Comparison of ENCODE assay signal across 17 cellular contexts in the genomic region with DNA sequence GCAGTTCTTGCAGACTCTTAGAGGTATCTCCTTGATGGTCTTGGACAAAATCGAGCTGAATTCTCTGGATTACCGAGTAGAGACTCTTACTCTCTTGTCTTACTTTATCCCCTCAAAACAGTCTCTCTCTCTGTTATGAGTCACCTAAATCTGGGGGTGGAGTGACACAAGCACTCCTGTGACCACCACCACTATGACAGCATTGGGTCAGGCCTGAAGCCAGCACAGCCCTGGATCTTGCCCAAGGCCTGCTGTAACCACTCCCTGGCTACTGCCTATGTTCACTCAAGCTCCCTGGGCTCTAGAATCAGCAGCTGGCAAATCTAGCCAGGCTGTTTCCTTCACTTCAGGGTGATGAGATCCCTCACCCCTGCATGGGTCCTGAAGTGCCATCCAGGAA.
A peak's percentile ranks its signal among the peaks of the same experiment; 100 is the strongest.
DNase-seq lines count a peak whose midpoint lies in the region; TF ChIP-seq lines count a peak whose summit lies in the region.
"Had no signal": no experiment of that assay in that cellular context is flagged by ENCODE, and none has a peak within 500 bp of the region (broad histone marks: within the 10 kb centered on the region; RNA-seq: fewer than 3 reads in every experiment).

No MANE protein-coding gene starts in this region.

- H3K4ac ChIP-seq in neuronal stem cell (ENCODE audit: low read length), result no peak overlapping the region

- H2BK5ac ChIP-seq in neuronal stem cell (ENCODE audit: low read length), result no peak overlapping the region

- H3K4me3 ChIP-seq in adipocyte (ENCODE audit: low read length) (no peak overlapping the region), cardiac fibroblast (replicated peaks in 1 of 2; ENCODE audit: low read depth in 2 of 2, low read length in 2 of 2) (no peak overlapping the region), neuronal stem cell (ENCODE audit: low read length in 2 of 2) (no peak overlapping the region)
- H3K4me3 ChIP-seq: GM12878, GM23338, SJCRH30 had no signal

- no peak overlapping the region for H4K91ac ChIP-seq in neuronal stem cell (ENCODE audit: low read depth, low read length, poor library complexity)

- H3K9ac ChIP-seq in adipocyte (ENCODE audit: low read length), result no peak overlapping the region
- H3K9ac ChIP-seq in neuronal stem cell (ENCODE audit: low read depth, low read length, poor library complexity), result no peak overlapping the region
- H3K9ac ChIP-seq: KMS-11 had no signal

- peak overlapping the region; percentile 56 for H3K14ac ChIP-seq in neuronal stem cell (ENCODE audit: low read length)

- H3K4me2 ChIP-seq in neuronal stem cell (ENCODE audit: insufficient read depth, low read length, poor library complexity, severe bottlenecking), result no peak overlapping the region
- H3K4me2 ChIP-seq: GM23338, KMS-11 had no signal

- no peaks in the 10 kb centered on the region for H3K79me1 ChIP-seq in neuronal stem cell (ENCODE audit: low read depth, low read length)

- H3K9me3 ChIP-seq in adipocyte (ENCODE audit: control insufficient read depth, low read length), result no peaks in the 10 kb centered on the region
- no peaks in the 10 kb centered on the region for H3K9me3 ChIP-seq in neuronal stem cell (replicated peaks in 1 of 2; ENCODE audit: control insufficient read depth in 2 of 2, insufficient read depth in 1 of 2, low read depth in 1 of 2, low read length in 2 of 2)
- H3K9me3 ChIP-seq: SJCRH30 had no signal

- H3K27me3 ChIP-seq in adipocyte (replicated peaks; ENCODE audit: control insufficient read depth, insufficient read depth, low read length) (no peaks in the 10 kb centered on the region), neuronal stem cell (ENCODE audit: control insufficient read depth in 3 of 3, insufficient read depth in 3 of 3, low read depth in 1 of 3, low read length in 3 of 3) (no peaks in the 10 kb centered on the region)
- H3K27me3 ChIP-seq: SJCRH30 had no signal

- H2AK5ac ChIP-seq in neuronal stem cell (ENCODE audit: low read depth, low read length), result no peak overlapping the region

- no peak overlapping the region for H2BK120ac ChIP-seq in neuronal stem cell (ENCODE audit: low read depth, low read length)

- H3K4me1 ChIP-seq in adipocyte (ENCODE audit: control insufficient read depth, insufficient read depth, low read length) (no peaks in the 10 kb centered on the region), neuronal stem cell (ENCODE audit: control insufficient read depth in 2 of 2, insufficient read depth in 1 of 2, low read depth in 1 of 2, low read length in 2 of 2) (no peaks in the 10 kb centered on the region)
- H3K4me1 ChIP-seq: SJCRH30 had no signal

- WGBS in neuronal stem cell (ENCODE audit: extremely low coverage in 2 of 2, insufficient read length in 2 of 2, insufficient replicate concordance in 1 of 2), 2 donors, result no CpG with 5 or more reads among the region's 2 CpGs

- H3K36me3 ChIP-seq in adipocyte (ENCODE audit: control insufficient read depth, insufficient read depth, low read length, severe bottlenecking) (no peaks in the 10 kb centered on the region), neuronal stem cell (replicated peaks in 1 of 2; ENCODE audit: control insufficient read depth in 2 of 2, insufficient read depth in 2 of 2, low read length in 2 of 2) (no peaks in the 10 kb centered on the region)
- H3K36me3 ChIP-seq: SJCRH30 had no signal

- H2AFZ ChIP-seq in neuronal stem cell (ENCODE audit: low read length), result no peak overlapping the region
- H2AFZ ChIP-seq: GM23338 had no signal

- H2BK12ac ChIP-seq in neuronal stem cell (ENCODE audit: low read length), result no peak overlapping the region

- H2BK15ac ChIP-seq in neuronal stem cell (ENCODE audit: low read length), result no peak overlapping the region

- no peak overlapping the region for H3K27ac ChIP-seq in neuronal stem cell (replicated peaks; ENCODE audit: low read length)
- H3K27ac ChIP-seq: KMS-11, SJCRH30 had no signal

- TF ChIP-seq CTCF in cardiac fibroblast (IDR thresholded peaks at IDR 0.05; ENCODE audit: low read depth, low read length), result no peak

- H3K18ac ChIP-seq in neuronal stem cell (ENCODE audit: low read length), result no peak overlapping the region

- DNase-seq in M059J (ENCODE audit: low read depth) (peak; percentile 1), adipocyte (ENCODE audit: low read depth) (peak; percentile 4), cardiac fibroblast (ENCODE audit: low read depth in 2 of 2) (peak; percentile 3 to 36), neuronal stem cell (ENCODE audit: low spot score) (no peak), DMS53 (lab: John Stamatoyannopoulos, UW) (no peak), NCI-H82 (lab: John Stamatoyannopoulos, UW) (no peak), NCI-H2081 treated with DMSO at 0.1 percent for 48 hours (lab: John Stamatoyannopoulos, UW) (no peak)
- DNase-seq: CD4-positive, CD25-positive, alpha-beta regulatory T cell; DMS79 treated with DMSO at 0.1 percent for 48 hours; HCEC 1CT; NCI-H1048; NCI-H1417 treated with DMSO at 0.1 percent for 48 hours; NCI-H187; SJCRH30 had no signal

- H4K8ac ChIP-seq in neuronal stem cell (ENCODE audit: low read depth, low read length), result no peak overlapping the region

- no peak overlapping the region for H3K23ac ChIP-seq in neuronal stem cell (ENCODE audit: low read depth, low read length, poor library complexity)

Comparison
In these comparisons a context has a peak if more than half of its experiments do, and no peak if none do; other contexts are left out.
1. DNase-seq: peak in M059J (single experiment), adipocyte (single experiment) and cardiac fibroblast (2 of 2); none in neuronal stem cell (single experiment), DMS53 (single experiment), NCI-H82 (single experiment) and NCI-H2081 treated with DMSO at 0.1 percent for 48 hours (single experiment).